1 cellular context compared by ENCODE assay signal in genomic region chr16:28597692-28598261, GRCh38.
TF ChIP-seq lines count a peak whose summit lies in the region.

No MANE protein-coding gene starts in this region.

TF ChIP-seq in HepG2, 621 proteins besides CTCF, POLR2A, EP300 and RAD21 (continued from another document and continues in another):
- TF ChIP-seq BHLHE40 (IDR thresholded peaks at IDR 0.05; ENCODE audit: low read length) (0 out of 2 replicates have a peak, but pooled peaks have one; percentile 41), ZNF577 (CRISPR knock-in tag; IDR thresholded peaks at IDR 0.05; ENCODE audit: borderline replicate concordance, low read depth) (no peak), CREB1 (IDR thresholded peaks at IDR 0.05) (no peak), CREB1 (CRISPR knock-in tag; IDR thresholded peaks at IDR 0.05) (no peak), MZF1 (CRISPR knock-in tag; IDR thresholded peaks at IDR 0.05; ENCODE audit: borderline replicate concordance) (no peak), KDM2A (CRISPR knock-in tag; IDR thresholded peaks at IDR 0.05; ENCODE audit: borderline replicate concordance, low read depth) (no peak; the same call in 1 of the 2 replicates), ZNF776 (CRISPR knock-in tag; IDR thresholded peaks at IDR 0.05) (no peak), EZH2 (conservative IDR thresholded peaks at IDR 0.05; ENCODE audit: low read depth, low read length) (no peak), AHR (CRISPR knock-in tag; IDR thresholded peaks at IDR 0.05) (no peak), KMT2B (CRISPR knock-in tag; IDR thresholded peaks at IDR 0.05) (no peak), ZNF430 (CRISPR knock-in tag; IDR thresholded peaks at IDR 0.05) (peak; percentile 79; the same call in 1 of the 2 replicates), TRIM24 (CRISPR knock-in tag; IDR thresholded peaks at IDR 0.05) (no peak), RAD51 (IDR thresholded peaks at IDR 0.05; ENCODE audit: borderline replicate concordance) (no peak), ZNF292 (CRISPR knock-in tag; IDR thresholded peaks at IDR 0.05; ENCODE audit: borderline replicate concordance, low read depth) (no peak), TBP (CRISPR knock-in tag; IDR thresholded peaks at IDR 0.05) (no peak), ZFY (CRISPR knock-in tag; IDR thresholded peaks at IDR 0.05) (no peak; the same call in 1 of the 2 replicates), MATR3 (CRISPR knock-in tag; IDR thresholded peaks at IDR 0.05) (no peak), RXRA (CRISPR knock-in tag; IDR thresholded peaks at IDR 0.05) (no peak; the same call in 1 of the 2 replicates), SALL1 (CRISPR knock-in tag; IDR thresholded peaks at IDR 0.05) (peak; percentile 40; the same call in 1 of the 2 replicates), ZBTB1 (CRISPR knock-in tag; IDR thresholded peaks at IDR 0.05; ENCODE audit: borderline replicate concordance) (no peak), EEA1 (CRISPR knock-in tag; IDR thresholded peaks at IDR 0.05; ENCODE audit: borderline replicate concordance) (no peak), CHD2 (IDR thresholded peaks at IDR 0.05; ENCODE audit: low read depth, low read length) (no peak), MEF2D (CRISPR knock-in tag; IDR thresholded peaks at IDR 0.05) (0 out of 2 replicates have a peak, but pooled peaks have one; percentile 22), ZBTB7A (CRISPR knock-in tag; IDR thresholded peaks at IDR 0.05) (no peak), ZNF367 (CRISPR knock-in tag; IDR thresholded peaks at IDR 0.05; ENCODE audit: borderline replicate concordance) (no peak), ZNF362 (CRISPR knock-in tag; IDR thresholded peaks at IDR 0.05; ENCODE audit: borderline replicate concordance) (no peak), TBL1XR1 (IDR thresholded peaks at IDR 0.05; ENCODE audit: borderline replicate concordance, low read length, partially characterized antibody) (no peak), SRF (IDR thresholded peaks at IDR 0.05; ENCODE audit: low read depth, low read length) (no peak), ZNF891 (CRISPR knock-in tag; IDR thresholded peaks at IDR 0.05) (no peak), HNF4A (CRISPR knock-in tag; IDR thresholded peaks at IDR 0.05) (peak; percentile 61), ZNF549 (CRISPR knock-in tag; IDR thresholded peaks at IDR 0.05) (no peak), HNRNPH1 (optimal IDR thresholded peaks at IDR 0.05; ENCODE audit: low read depth, low read length) (no peak), ZNF331 (CRISPR knock-in tag; IDR thresholded peaks at IDR 0.05) (no peak), ZNF878 (CRISPR knock-in tag; IDR thresholded peaks at IDR 0.05) (no peak), XBP1 (CRISPR knock-in tag; IDR thresholded peaks at IDR 0.05) (no peak), ZBTB37 (CRISPR knock-in tag; IDR thresholded peaks at IDR 0.05) (no peak), ZNF546 (CRISPR knock-in tag; conservative IDR thresholded peaks at IDR 0.05) (no peak), ZNF143 (CRISPR knock-in tag; IDR thresholded peaks at IDR 0.05) (no peak), RNF219 (CRISPR knock-in tag; IDR thresholded peaks at IDR 0.05) (no peak), CCAR2 (optimal IDR thresholded peaks at IDR 0.05; ENCODE audit: low read depth, low read length) (no peak), RARA (CRISPR knock-in tag; IDR thresholded peaks at IDR 0.05) (0 out of 2 replicates have a peak, but pooled peaks have one; percentile 45), ZNF138 (CRISPR knock-in tag; IDR thresholded peaks at IDR 0.05; ENCODE audit: low read depth) (no peak), MIER2 (CRISPR knock-in tag; IDR thresholded peaks at IDR 0.05) (peak; percentile 1; the same call in 1 of the 2 replicates)
- TF ChIP-seq, protein P1, sequence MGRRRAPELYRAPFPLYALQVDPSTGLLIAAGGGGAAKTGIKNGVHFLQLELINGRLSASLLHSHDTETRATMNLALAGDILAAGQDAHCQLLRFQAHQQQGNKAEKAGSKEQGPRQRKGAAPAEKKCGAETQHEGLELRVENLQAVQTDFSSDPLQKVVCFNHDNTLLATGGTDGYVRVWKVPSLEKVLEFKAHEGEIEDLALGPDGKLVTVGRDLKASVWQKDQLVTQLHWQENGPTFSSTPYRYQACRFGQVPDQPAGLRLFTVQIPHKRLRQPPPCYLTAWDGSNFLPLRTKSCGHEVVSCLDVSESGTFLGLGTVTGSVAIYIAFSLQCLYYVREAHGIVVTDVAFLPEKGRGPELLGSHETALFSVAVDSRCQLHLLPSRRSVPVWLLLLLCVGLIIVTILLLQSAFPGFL (CRISPR knock-in tag; IDR thresholded peaks at IDR 0.05): no peak
- TF ChIP-seq, protein P2, sequence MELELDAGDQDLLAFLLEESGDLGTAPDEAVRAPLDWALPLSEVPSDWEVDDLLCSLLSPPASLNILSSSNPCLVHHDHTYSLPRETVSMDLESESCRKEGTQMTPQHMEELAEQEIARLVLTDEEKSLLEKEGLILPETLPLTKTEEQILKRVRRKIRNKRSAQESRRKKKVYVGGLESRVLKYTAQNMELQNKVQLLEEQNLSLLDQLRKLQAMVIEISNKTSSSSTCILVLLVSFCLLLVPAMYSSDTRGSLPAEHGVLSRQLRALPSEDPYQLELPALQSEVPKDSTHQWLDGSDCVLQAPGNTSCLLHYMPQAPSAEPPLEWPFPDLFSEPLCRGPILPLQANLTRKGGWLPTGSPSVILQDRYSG (CRISPR knock-in tag; IDR thresholded peaks at IDR 0.05): no peak
- TF ChIP-seq, protein P3, sequence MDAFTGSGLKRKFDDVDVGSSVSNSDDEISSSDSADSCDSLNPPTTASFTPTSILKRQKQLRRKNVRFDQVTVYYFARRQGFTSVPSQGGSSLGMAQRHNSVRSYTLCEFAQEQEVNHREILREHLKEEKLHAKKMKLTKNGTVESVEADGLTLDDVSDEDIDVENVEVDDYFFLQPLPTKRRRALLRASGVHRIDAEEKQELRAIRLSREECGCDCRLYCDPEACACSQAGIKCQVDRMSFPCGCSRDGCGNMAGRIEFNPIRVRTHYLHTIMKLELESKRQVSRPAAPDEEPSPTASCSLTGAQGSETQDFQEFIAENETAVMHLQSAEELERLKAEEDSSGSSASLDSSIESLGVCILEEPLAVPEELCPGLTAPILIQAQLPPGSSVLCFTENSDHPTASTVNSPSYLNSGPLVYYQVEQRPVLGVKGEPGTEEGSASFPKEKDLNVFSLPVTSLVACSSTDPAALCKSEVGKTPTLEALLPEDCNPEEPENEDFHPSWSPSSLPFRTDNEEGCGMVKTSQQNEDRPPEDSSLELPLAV (CRISPR knock-in tag; conservative IDR thresholded peaks at IDR 0.05; ENCODE audit: low read depth): no peak
- TF ChIP-seq, protein P4, sequence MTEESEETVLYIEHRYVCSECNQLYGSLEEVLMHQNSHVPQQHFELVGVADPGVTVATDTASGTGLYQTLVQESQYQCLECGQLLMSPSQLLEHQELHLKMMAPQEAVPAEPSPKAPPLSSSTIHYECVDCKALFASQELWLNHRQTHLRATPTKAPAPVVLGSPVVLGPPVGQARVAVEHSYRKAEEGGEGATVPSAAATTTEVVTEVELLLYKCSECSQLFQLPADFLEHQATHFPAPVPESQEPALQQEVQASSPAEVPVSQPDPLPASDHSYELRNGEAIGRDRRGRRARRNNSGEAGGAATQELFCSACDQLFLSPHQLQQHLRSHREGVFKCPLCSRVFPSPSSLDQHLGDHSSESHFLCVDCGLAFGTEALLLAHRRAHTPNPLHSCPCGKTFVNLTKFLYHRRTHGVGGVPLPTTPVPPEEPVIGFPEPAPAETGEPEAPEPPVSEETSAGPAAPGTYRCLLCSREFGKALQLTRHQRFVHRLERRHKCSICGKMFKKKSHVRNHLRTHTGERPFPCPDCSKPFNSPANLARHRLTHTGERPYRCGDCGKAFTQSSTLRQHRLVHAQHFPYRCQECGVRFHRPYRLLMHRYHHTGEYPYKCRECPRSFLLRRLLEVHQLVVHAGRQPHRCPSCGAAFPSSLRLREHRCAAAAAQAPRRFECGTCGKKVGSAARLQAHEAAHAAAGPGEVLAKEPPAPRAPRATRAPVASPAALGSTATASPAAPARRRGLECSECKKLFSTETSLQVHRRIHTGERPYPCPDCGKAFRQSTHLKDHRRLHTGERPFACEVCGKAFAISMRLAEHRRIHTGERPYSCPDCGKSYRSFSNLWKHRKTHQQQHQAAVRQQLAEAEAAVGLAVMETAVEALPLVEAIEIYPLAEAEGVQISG (CRISPR knock-in tag; IDR thresholded peaks at IDR 0.05): peak; percentile 84
- TF ChIP-seq, protein P5, sequence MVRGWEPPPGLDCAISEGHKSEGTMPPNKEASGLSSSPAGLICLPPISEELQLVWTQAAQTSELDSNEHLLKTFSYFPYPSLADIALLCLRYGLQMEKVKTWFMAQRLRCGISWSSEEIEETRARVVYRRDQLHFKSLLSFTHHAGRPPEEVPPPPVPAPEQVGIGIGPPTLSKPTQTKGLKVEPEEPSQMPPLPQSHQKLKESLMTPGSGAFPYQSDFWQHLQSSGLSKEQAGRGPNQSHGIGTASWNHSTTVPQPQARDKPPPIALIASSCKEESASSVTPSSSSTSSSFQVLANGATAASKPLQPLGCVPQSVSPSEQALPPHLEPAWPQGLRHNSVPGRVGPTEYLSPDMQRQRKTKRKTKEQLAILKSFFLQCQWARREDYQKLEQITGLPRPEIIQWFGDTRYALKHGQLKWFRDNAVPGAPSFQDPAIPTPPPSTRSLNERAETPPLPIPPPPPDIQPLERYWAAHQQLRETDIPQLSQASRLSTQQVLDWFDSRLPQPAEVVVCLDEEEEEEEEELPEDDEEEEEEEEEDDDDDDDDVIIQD (CRISPR knock-in tag; IDR thresholded peaks at IDR 0.05; ENCODE audit: low read depth): no peak
- TF ChIP-seq, protein P6, sequence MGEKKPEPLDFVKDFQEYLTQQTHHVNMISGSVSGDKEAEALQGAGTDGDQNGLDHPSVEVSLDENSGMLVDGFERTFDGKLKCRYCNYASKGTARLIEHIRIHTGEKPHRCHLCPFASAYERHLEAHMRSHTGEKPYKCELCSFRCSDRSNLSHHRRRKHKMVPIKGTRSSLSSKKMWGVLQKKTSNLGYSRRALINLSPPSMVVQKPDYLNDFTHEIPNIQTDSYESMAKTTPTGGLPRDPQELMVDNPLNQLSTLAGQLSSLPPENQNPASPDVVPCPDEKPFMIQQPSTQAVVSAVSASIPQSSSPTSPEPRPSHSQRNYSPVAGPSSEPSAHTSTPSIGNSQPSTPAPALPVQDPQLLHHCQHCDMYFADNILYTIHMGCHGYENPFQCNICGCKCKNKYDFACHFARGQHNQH (CRISPR knock-in tag; IDR thresholded peaks at IDR 0.05): no peak
- TF ChIP-seq, protein P7, sequence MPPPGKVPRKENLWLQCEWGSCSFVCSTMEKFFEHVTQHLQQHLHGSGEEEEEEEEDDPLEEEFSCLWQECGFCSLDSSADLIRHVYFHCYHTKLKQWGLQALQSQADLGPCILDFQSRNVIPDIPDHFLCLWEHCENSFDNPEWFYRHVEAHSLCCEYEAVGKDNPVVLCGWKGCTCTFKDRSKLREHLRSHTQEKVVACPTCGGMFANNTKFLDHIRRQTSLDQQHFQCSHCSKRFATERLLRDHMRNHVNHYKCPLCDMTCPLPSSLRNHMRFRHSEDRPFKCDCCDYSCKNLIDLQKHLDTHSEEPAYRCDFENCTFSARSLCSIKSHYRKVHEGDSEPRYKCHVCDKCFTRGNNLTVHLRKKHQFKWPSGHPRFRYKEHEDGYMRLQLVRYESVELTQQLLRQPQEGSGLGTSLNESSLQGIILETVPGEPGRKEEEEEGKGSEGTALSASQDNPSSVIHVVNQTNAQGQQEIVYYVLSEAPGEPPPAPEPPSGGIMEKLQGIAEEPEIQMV (CRISPR knock-in tag; IDR thresholded peaks at IDR 0.05; ENCODE audit: low read depth): no peak
- TF ChIP-seq, protein P8, sequence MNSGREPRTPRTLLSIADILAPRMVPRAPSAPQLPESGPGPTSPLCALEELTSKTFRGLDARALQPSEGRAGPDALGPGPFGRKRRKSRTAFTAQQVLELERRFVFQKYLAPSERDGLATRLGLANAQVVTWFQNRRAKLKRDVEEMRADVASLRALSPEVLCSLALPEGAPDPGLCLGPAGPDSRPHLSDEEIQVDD (CRISPR knock-in tag; IDR thresholded peaks at IDR 0.05; ENCODE audit: borderline replicate concordance): no peak
